1 cellular context compared by ENCODE assay signal in genomic region chr12:54191126-54191525, GRCh38.
TF ChIP-seq lines count a peak whose summit lies in the region.

No MANE protein-coding gene starts in this region.

TF ChIP-seq in HCT116, 20 proteins besides CTCF, POLR2A, EP300 and RAD21:
- TF ChIP-seq CBX3 (IDR thresholded peaks at IDR 0.05; ENCODE audit: low read depth) (no peak), ELF1 (IDR thresholded peaks at IDR 0.05; ENCODE audit: borderline replicate concordance, low read depth) (no peak), EZH2 (IDR thresholded peaks at IDR 0.05) (no peak), CEBPB (IDR thresholded peaks at IDR 0.05; ENCODE audit: low read depth) (no peak), FOSL1 (IDR thresholded peaks at IDR 0.05; ENCODE audit: low read depth) (no peak)
TF ChIP-seq in HCT116: peak in this region for 0.
